ENCODE assay signal across 18 cellular contexts in the genomic region with DNA sequence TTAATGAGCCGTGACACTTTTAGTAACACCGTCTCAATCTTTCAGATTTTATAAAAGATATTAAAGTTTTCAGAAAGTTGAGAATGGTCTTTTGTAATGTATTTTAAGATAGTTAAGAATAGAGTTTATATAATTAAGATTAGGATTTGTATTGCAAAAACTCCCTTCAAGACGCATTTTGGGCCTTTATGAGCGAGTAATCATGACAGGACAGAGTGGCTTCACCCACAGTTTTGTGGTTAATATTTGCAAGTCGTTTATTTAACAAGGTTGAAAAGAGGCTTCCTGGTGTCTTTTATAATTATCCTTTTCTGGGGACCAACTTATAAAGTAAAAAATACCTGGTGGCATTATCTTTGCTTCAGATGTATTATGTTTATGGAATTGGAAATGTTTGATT. TPM values are rescaled to one million over a fixed set of nuclear protein-coding genes. Genes with fewer than 3 reads are reported as not detected.
DNase-seq lines count a peak whose midpoint lies in the region; ATAC-seq lines count a peak whose summit lies in the region.
"Had no signal": no experiment of that assay in that cellular context is flagged by ENCODE, and none has a peak within 500 bp of the region (broad histone marks: within the 10 kb centered on the region; RNA-seq: fewer than 3 reads in every experiment).

No MANE protein-coding gene starts in this region.

- no peak for DNase-seq in activated T-cell treated with anti-CD3 and anti-CD28 coated beads, Interleukin-2, amount 50 U/mL, for 4 hours
- DNase-seq in activated T-cell treated with anti-CD3 and anti-CD28 coated beads for 4 hours (no peak), NCI-H1930 (lab: John Stamatoyannopoulos, UW) (no peak)
- no peak for DNase-seq in activated T-cell treated with anti-CD3 and anti-CD28 coated beads, Interleukin-2, amount 50 U/mL, for 72 hours
- no peak for DNase-seq in stimulated activated effector memory CD8-positive, alpha-beta T cell treated with anti-CD3 and anti-CD28 coated beads, Interleukin-12 subunit alpha, Interleukin-12 subunit beta, amount 100 ng/mL, for 72 hours (ENCODE audit: low spot score in 2 of 2)
- DNase-seq in stimulated activated CD4-positive, alpha-beta T cell treated with anti-CD3 and anti-CD28 coated beads, Interleukin-4, amount 100 ng/mL, for 4 hours = no peak
- DNase-seq: activated naive CD4-positive, alpha-beta T cell treated with Interleukin-2 at 50 U/mL for 16 hours; C1 segment of cervical spinal cord; gastrocnemius medialis; GF-D8; kidney; NCI-H2107; nucleus accumbens; stimulated activated CD4-positive, alpha-beta T cell treated with anti-CD3 and anti-CD28 coated beads, Interleukin-4, amount 100 ng/mL, for 24 hours; substantia nigra had no signal

- no peaks in the 10 kb centered on the region for H3K27me3 Mint-ChIP-seq in activated T-cell treated with anti-CD3 and anti-CD28 coated beads, Interleukin-2, amount 50 U/mL, for 4 hours (ENCODE audit: low read depth)
- H3K27me3 Mint-ChIP-seq in IgD-negative memory B cell = no peaks in the 10 kb centered on the region
- H3K27me3 Mint-ChIP-seq in activated T-cell treated with anti-CD3 and anti-CD28 coated beads, Interleukin-2, amount 50 U/mL, for 72 hours (ENCODE audit: low read depth) = no peaks in the 10 kb centered on the region

- H3K4me3 Mint-ChIP-seq in activated T-cell treated with anti-CD3 and anti-CD28 coated beads, Interleukin-2, amount 50 U/mL, for 4 hours = peak overlapping the region; percentile 26
- peak overlapping the region in 3 of 4 donors; percentile 55 to 85 (median 61) for H3K4me3 Mint-ChIP-seq in IgD-negative memory B cell
- H3K4me3 Mint-ChIP-seq in activated T-cell treated with anti-CD3 and anti-CD28 coated beads, Interleukin-2, amount 50 U/mL, for 72 hours = peak overlapping the region; percentile 75 to 85
- H3K4me3 Mint-ChIP-seq in stimulated activated effector memory CD8-positive, alpha-beta T cell treated with anti-CD3 and anti-CD28 coated beads, Interleukin-12 subunit alpha, Interleukin-12 subunit beta, amount 100 ng/mL, for 72 hours = peak overlapping the region; percentile 73

- no peak for ATAC-seq in activated T-cell treated with anti-CD3 and anti-CD28 coated beads, Interleukin-2, amount 50 U/mL, for 4 hours
- no peak for ATAC-seq in activated T-cell treated with anti-CD3 and anti-CD28 coated beads, Interleukin-2, amount 50 U/mL, for 72 hours (replicated peaks in 1 of 2)
- ATAC-seq in stimulated activated effector memory CD8-positive, alpha-beta T cell treated with anti-CD3 and anti-CD28 coated beads, Interleukin-12 subunit alpha, Interleukin-12 subunit beta, amount 100 ng/mL, for 72 hours = no peak
- no peak for ATAC-seq in GM21825 (IDR thresholded peaks at IDR 0.05; ENCODE audit: unreplicated experiment)
- ATAC-seq: gastrocnemius medialis, Right ventricle myocardium inferior had no signal

- H3K27ac Mint-ChIP-seq in IgD-negative memory B cell = peak overlapping the region in 2 of 3 donors; percentile 60 to 71
- H3K27ac Mint-ChIP-seq in activated T-cell treated with anti-CD3 and anti-CD28 coated beads, Interleukin-2, amount 50 U/mL, for 72 hours = peak overlapping the region; percentile 97
- peak overlapping the region; percentile 77 for H3K27ac Mint-ChIP-seq in stimulated activated effector memory CD8-positive, alpha-beta T cell treated with anti-CD3 and anti-CD28 coated beads, Interleukin-12 subunit alpha, Interleukin-12 subunit beta, amount 100 ng/mL, for 72 hours

- peaks cover 92% of the 10 kb centered on the region for H3K4me1 Mint-ChIP-seq in activated T-cell treated with anti-CD3 and anti-CD28 coated beads, Interleukin-2, amount 50 U/mL, for 4 hours (ENCODE audit: low read depth)
- peaks cover 76 to 79% (median 77%) of the 10 kb centered on the region in 3 donors for H3K4me1 Mint-ChIP-seq in IgD-negative memory B cell
- peaks cover 93% of the 10 kb centered on the region for H3K4me1 Mint-ChIP-seq in activated T-cell treated with anti-CD3 and anti-CD28 coated beads, Interleukin-2, amount 50 U/mL, for 72 hours (ENCODE audit: low read depth)
- H3K4me1 Mint-ChIP-seq in stimulated activated effector memory CD8-positive, alpha-beta T cell treated with anti-CD3 and anti-CD28 coated beads, Interleukin-12 subunit alpha, Interleukin-12 subunit beta, amount 100 ng/mL, for 72 hours = peaks cover 82% of the 10 kb centered on the region

- H3K9me3 Mint-ChIP-seq in activated T-cell treated with anti-CD3 and anti-CD28 coated beads, Interleukin-2, amount 50 U/mL, for 4 hours = no peaks in the 10 kb centered on the region
- H3K9me3 Mint-ChIP-seq in IgD-negative memory B cell = no peaks in the 10 kb centered on the region
- no peaks in the 10 kb centered on the region for H3K9me3 Mint-ChIP-seq in activated T-cell treated with anti-CD3 and anti-CD28 coated beads, Interleukin-2, amount 50 U/mL, for 72 hours
- H3K9me3 Mint-ChIP-seq in stimulated activated effector memory CD8-positive, alpha-beta T cell treated with anti-CD3 and anti-CD28 coated beads, Interleukin-12 subunit alpha, Interleukin-12 subunit beta, amount 100 ng/mL, for 72 hours = no peaks in the 10 kb centered on the region

- H3K36me3 Mint-ChIP-seq in activated T-cell treated with anti-CD3 and anti-CD28 coated beads, Interleukin-2, amount 50 U/mL, for 4 hours (ENCODE audit: insufficient read depth) = peaks cover 29% of the 10 kb centered on the region
- H3K36me3 Mint-ChIP-seq in IgD-negative memory B cell = peaks cover 6% of the 10 kb centered on the region
- peaks cover 18 to 32% of the 10 kb centered on the region in 2 donors for H3K36me3 Mint-ChIP-seq in activated T-cell treated with anti-CD3 and anti-CD28 coated beads, Interleukin-2, amount 50 U/mL, for 72 hours (ENCODE audit: insufficient read depth in 2 of 2)
- H3K36me3 Mint-ChIP-seq in stimulated activated effector memory CD8-positive, alpha-beta T cell treated with anti-CD3 and anti-CD28 coated beads, Interleukin-12 subunit alpha, Interleukin-12 subunit beta, amount 100 ng/mL, for 72 hours = peaks cover 65% of the 10 kb centered on the region

RNA-seq across cellular contexts. Expression of gene TRAF3, which starts 44.0 kb away (rescaled TPM):
- total RNA-seq in activated T-cell treated with anti-CD3 and anti-CD28 coated beads, Interleukin-2, amount 50 U/mL, for 4 hours = 10 to 100 TPM; 76.0 to 91.0 (median 78.1) TPM
- 35.3 TPM for polyA plus RNA-seq in IgD-negative memory B cell
- total RNA-seq in activated T-cell treated with anti-CD3 and anti-CD28 coated beads, Interleukin-2, amount 50 U/mL, for 72 hours = 100 to 1,000 TPM; 123 to 137 TPM

Comparison
In these comparisons a context has a peak if more than half of its experiments do, and no peak if none do; other contexts are left out.
1. H3K4me3 Mint-ChIP-seq: peak in every context shown above with its lines; median percentile 80 in activated T-cell treated with anti-CD3 and anti-CD28 coated beads, Interleukin-2, amount 50 U/mL, for 72 hours; 73 in stimulated activated effector memory CD8-positive, alpha-beta T cell treated with anti-CD3 and anti-CD28 coated beads, Interleukin-12 subunit alpha, Interleukin-12 subunit beta, amount 100 ng/mL, for 72 hours; 61 in IgD-negative memory B cell; 26 in activated T-cell treated with anti-CD3 and anti-CD28 coated beads, Interleukin-2, amount 50 U/mL, for 4 hours.